Comparison of ENCODE assay signal across 20 cellular contexts in the genomic region with DNA sequence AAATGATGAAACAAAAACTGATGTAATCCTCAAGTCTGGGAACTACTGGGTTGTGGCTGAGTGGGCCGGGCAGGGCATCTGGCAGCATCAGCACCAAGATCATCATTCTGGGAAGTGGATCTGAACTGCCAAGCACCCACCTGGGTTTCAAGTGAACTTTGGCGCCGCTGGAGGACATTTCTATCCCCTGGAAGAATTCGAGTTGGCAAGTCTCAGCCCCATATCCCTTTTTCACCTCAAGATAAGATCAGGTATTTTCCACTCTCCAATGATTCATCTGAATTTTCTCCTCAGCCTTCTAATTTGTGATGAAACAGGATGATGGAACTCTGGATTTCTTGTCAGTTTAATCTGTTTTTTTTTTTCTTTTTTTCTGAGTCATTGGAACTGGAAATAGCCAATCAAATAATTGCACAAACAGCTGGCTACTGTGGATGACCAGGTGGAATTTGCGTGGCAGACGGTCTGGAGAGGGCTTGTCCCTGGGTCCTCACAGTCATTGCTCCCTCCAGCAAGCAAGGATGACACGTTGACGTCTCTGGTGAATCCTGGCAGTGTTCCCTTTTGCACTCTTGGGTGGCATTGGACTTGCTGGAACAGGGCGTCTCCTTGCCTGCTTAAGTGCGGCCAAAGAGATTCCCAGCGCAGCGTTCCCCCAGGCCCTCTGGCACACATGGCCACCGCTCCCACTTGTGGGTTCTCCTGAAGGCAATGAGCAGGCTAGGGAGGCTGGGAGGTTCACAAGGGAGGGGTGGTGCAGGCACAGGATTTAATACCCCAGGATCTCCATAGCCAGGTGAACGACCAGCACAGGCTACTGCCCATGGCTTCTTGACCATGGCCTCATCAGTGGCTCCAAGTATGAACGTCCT.
DNase-seq lines count a peak whose midpoint lies in the region; ATAC-seq and TF ChIP-seq lines count a peak whose summit lies in the region.
"Had no signal": no experiment of that assay in that cellular context is flagged by ENCODE, and none has a peak within 500 bp of the region (broad histone marks: within the 10 kb centered on the region; RNA-seq: fewer than 3 reads in every experiment).

No MANE protein-coding gene starts in this region.

- H3K27me3 ChIP-seq in foreskin keratinocyte (no peaks in the 10 kb centered on the region), stomach smooth muscle (ENCODE audit: control insufficient read depth in 1 of 2, insufficient read depth in 2 of 2, low read length in 2 of 2) (no peaks in the 10 kb centered on the region)
- H3K27me3 ChIP-seq: upper lobe of right lung had no signal

- TF ChIP-seq CTCF in foreskin keratinocyte (conservative IDR thresholded peaks at IDR 0.05) = peak; percentile 25
- no peak for TF ChIP-seq CTCF in mucosa of descending colon (IDR thresholded peaks at IDR 0.05)

- peak overlapping the region; percentile 10 for H3K27ac Mint-ChIP-seq in activated T-cell treated with anti-CD3 and anti-CD28 coated beads, Interleukin-2, amount 50 U/mL, for 72 hours
- H3K27ac Mint-ChIP-seq in activated T-helper 2 cell treated with anti-CD3 and anti-CD28 coated beads, Interferon-gamma antibody, Interleukin-2, Interleukin-4, amounts not matched to agents 10 μg/mL and 5 μg/mL and 100 μg/mL, durations not matched to agents 14 hours and 24 hours and 36 hours = peak overlapping the region; percentile 24
- H3K27ac Mint-ChIP-seq: activated B cell treated with CpG ODN at 0.5 μM for 24 hours; CD4-positive, alpha-beta T cell; natural killer cell; T-helper 1 cell treated with Interleukin-12 subunit alpha and Interleukin-12 subunit beta and Interleukin-4 antibody, amounts not matched to agents 30 μg/mL and 1 μg/mL, for 36 hours had no signal

- H3K27ac ChIP-seq in foreskin keratinocyte (no peak overlapping the region), stomach smooth muscle (ENCODE audit: low read length) (peak overlapping the region; percentile 31)
- H3K27ac ChIP-seq: upper lobe of right lung had no signal

- H3K9ac ChIP-seq in stomach smooth muscle (ENCODE audit: low read length in 2 of 2) = no peak overlapping the region

- H3K4me1 Mint-ChIP-seq in activated T-cell treated with anti-CD3 and anti-CD28 coated beads, Interleukin-2, amount 50 U/mL, for 72 hours (ENCODE audit: low read depth) = no peaks in the 10 kb centered on the region
- no peaks in the 10 kb centered on the region for H3K4me1 Mint-ChIP-seq in activated T-helper 2 cell treated with anti-CD3 and anti-CD28 coated beads, Interferon-gamma antibody, Interleukin-2, Interleukin-4, amounts not matched to agents 10 μg/mL and 5 μg/mL and 100 μg/mL, durations not matched to agents 14 hours and 24 hours and 36 hours (ENCODE audit: low read depth)
- H3K4me1 Mint-ChIP-seq: activated B cell treated with CpG ODN at 0.5 μM for 24 hours, natural killer cell had no signal

- H3K36me3 Mint-ChIP-seq in activated T-cell treated with anti-CD3 and anti-CD28 coated beads, Interleukin-2, amount 50 U/mL, for 72 hours (ENCODE audit: insufficient read depth in 2 of 2) = peaks cover 3% of the 10 kb centered on the region in 2 donors
- peaks cover 36% of the 10 kb centered on the region for H3K36me3 Mint-ChIP-seq in activated T-helper 2 cell treated with anti-CD3 and anti-CD28 coated beads, Interferon-gamma antibody, Interleukin-2, Interleukin-4, amounts not matched to agents 10 μg/mL and 5 μg/mL and 100 μg/mL, durations not matched to agents 14 hours and 24 hours and 36 hours (ENCODE audit: low read depth)

- H3K4me1 ChIP-seq in foreskin keratinocyte (peaks cover 9% of the 10 kb centered on the region), stomach smooth muscle (ENCODE audit: control insufficient read depth, insufficient read depth, low read length) (peaks cover 30% of the 10 kb centered on the region), mucosa of descending colon (ENCODE audit: low read depth) (no peaks in the 10 kb centered on the region)
- H3K4me1 ChIP-seq: upper lobe of right lung had no signal

- no peaks in the 10 kb centered on the region for H3K27me3 Mint-ChIP-seq in activated T-cell treated with anti-CD3 and anti-CD28 coated beads, Interleukin-2, amount 50 U/mL, for 72 hours (ENCODE audit: low read depth)
- no peaks in the 10 kb centered on the region for H3K27me3 Mint-ChIP-seq in activated T-helper 2 cell treated with anti-CD3 and anti-CD28 coated beads, Interferon-gamma antibody, Interleukin-2, Interleukin-4, amounts not matched to agents 10 μg/mL and 5 μg/mL and 100 μg/mL, durations not matched to agents 14 hours and 24 hours and 36 hours (ENCODE audit: low read depth)
- H3K27me3 Mint-ChIP-seq: activated B cell treated with CpG ODN at 0.5 μM for 24 hours; CD4-positive, alpha-beta T cell had no signal

- H3K9me3 ChIP-seq in stomach smooth muscle (ENCODE audit: control insufficient read depth in 2 of 2, low read length in 2 of 2) (no peaks in the 10 kb centered on the region), mucosa of descending colon (no peaks in the 10 kb centered on the region)
- H3K9me3 ChIP-seq: upper lobe of right lung had no signal

- intact Hi-C loops in activated T-helper 2 cell treated with anti-CD3 and anti-CD28 coated beads, Interferon-gamma antibody, Interleukin-2, Interleukin-4, amounts not matched to agents 10 μg/mL and 5 μg/mL and 100 μg/mL, durations not matched to agents 14 hours and 24 hours and 36 hours (cut with micrococcal nuclease) = loop anchor here (10.0 kb wide), 1 partner anchor 48 kb away; no protein-coding TSS in a partner anchor
- intact Hi-C loops in mucosa of descending colon (cut with DNase I, micrococcal nuclease) = loop anchor here in 1 of 2 donors (10.0 kb wide), 2 partner anchors 118 to 398 kb away; a partner anchor contains a TSS

- H3K36me3 ChIP-seq in stomach smooth muscle (ENCODE audit: control insufficient read depth in 2 of 2, insufficient read depth in 2 of 2, low read length in 2 of 2) = peaks cover 22 to 25% of the 10 kb centered on the region in 2 donors
- no peaks in the 10 kb centered on the region for H3K36me3 ChIP-seq in mucosa of descending colon (ENCODE audit: low read depth)

- DNase-seq in activated T-cell treated with anti-CD3 and anti-CD28 coated beads, Interleukin-2, amount 50 U/mL, for 72 hours = no peak
- DNase-seq in activated T-cell treated with anti-CD3 and anti-CD28 coated beads, Interleukin-2, amount 50 U/mL, for 48 hours = no peak
- no peak for DNase-seq in activated T-helper 2 cell treated with anti-CD3 and anti-CD28 coated beads, Interferon-gamma antibody, Interleukin-2, Interleukin-4, amounts not matched to agents 10 μg/mL and 5 μg/mL and 100 μg/mL, durations not matched to agents 14 hours and 24 hours and 36 hours (ENCODE audit: low spot score)
- DNase-seq in foreskin keratinocyte (peak; percentile 76 to 89), activated gamma-delta T cell treated with Interleukin-2 at 50 U/mL for 16 hours (no peak), mucosa of descending colon (no peak)
- DNase-seq: activated B cell treated with CpG ODN at 0.5 μM for 24 hours; activated effector memory CD4-positive, alpha-beta T cell treated with anti-CD3 and anti-CD28 coated beads, Interleukin-2, amount 50 U/mL, for 16 hours; aorta; CD4-positive, alpha-beta T cell; DMS79 treated with DMSO at 0.1 percent for 48 hours; natural killer cell; NCI-H146; NCI-H345; Right ventricle myocardium superior; stimulated activated naive CD4-positive, alpha-beta T cell; upper lobe of right lung had no signal

- H3K4me3 ChIP-seq in stomach smooth muscle (ENCODE audit: low read length in 2 of 2) (no peak overlapping the region), mucosa of descending colon (no peak overlapping the region)
- H3K4me3 ChIP-seq: upper lobe of right lung had no signal

- no peak overlapping the region for H3K4me3 Mint-ChIP-seq in activated T-cell treated with anti-CD3 and anti-CD28 coated beads, Interleukin-2, amount 50 U/mL, for 72 hours
- no peak overlapping the region for H3K4me3 Mint-ChIP-seq in activated T-helper 2 cell treated with anti-CD3 and anti-CD28 coated beads, Interferon-gamma antibody, Interleukin-2, Interleukin-4, amounts not matched to agents 10 μg/mL and 5 μg/mL and 100 μg/mL, durations not matched to agents 14 hours and 24 hours and 36 hours (ENCODE audit: low read depth)
- H3K4me3 Mint-ChIP-seq: activated B cell treated with CpG ODN at 0.5 μM for 24 hours; CD4-positive, alpha-beta T cell; natural killer cell; T-helper 1 cell treated with Interleukin-12 subunit alpha and Interleukin-12 subunit beta and Interleukin-4 antibody, amounts not matched to agents 30 μg/mL and 1 μg/mL, for 36 hours had no signal

- no peak for ATAC-seq in activated T-cell treated with anti-CD3 and anti-CD28 coated beads, Interleukin-2, amount 50 U/mL, for 72 hours (replicated peaks in 1 of 2)
- ATAC-seq in foreskin keratinocyte (peak; percentile 82), mucosa of descending colon (no peak), HG03432 (IDR thresholded peaks at IDR 0.05; ENCODE audit: unreplicated experiment) (no peak)
- ATAC-seq: natural killer cell, upper lobe of right lung had no signal

- H3K9me3 Mint-ChIP-seq in activated T-cell treated with anti-CD3 and anti-CD28 coated beads, Interleukin-2, amount 50 U/mL, for 72 hours = no peaks in the 10 kb centered on the region
- no peaks in the 10 kb centered on the region for H3K9me3 Mint-ChIP-seq in activated T-helper 2 cell treated with anti-CD3 and anti-CD28 coated beads, Interferon-gamma antibody, Interleukin-2, Interleukin-4, amounts not matched to agents 10 μg/mL and 5 μg/mL and 100 μg/mL, durations not matched to agents 14 hours and 24 hours and 36 hours
- H3K9me3 Mint-ChIP-seq: activated B cell treated with CpG ODN at 0.5 μM for 24 hours; CD4-positive, alpha-beta T cell; natural killer cell; T-helper 1 cell treated with Interleukin-12 subunit alpha and Interleukin-12 subunit beta and Interleukin-4 antibody, amounts not matched to agents 30 μg/mL and 1 μg/mL, for 36 hours had no signal

Comparison
In these comparisons a context has a peak if more than half of its experiments do, and no peak if none do; other contexts are left out.
1. DNase-seq: peak in foreskin keratinocyte (2 of 2); none in activated T-cell treated with anti-CD3 and anti-CD28 coated beads, Interleukin-2, amount 50 U/mL, for 72 hours (0 of 2), activated T-cell treated with anti-CD3 and anti-CD28 coated beads, Interleukin-2, amount 50 U/mL, for 48 hours (0 of 2), activated T-helper 2 cell treated with anti-CD3 and anti-CD28 coated beads, Interferon-gamma antibody, Interleukin-2, Interleukin-4, amounts not matched to agents 10 μg/mL and 5 μg/mL and 100 μg/mL, durations not matched to agents 14 hours and 24 hours and 36 hours (single experiment), activated gamma-delta T cell treated with Interleukin-2 at 50 U/mL for 16 hours (single experiment) and mucosa of descending colon (0 of 3).